Comparison of ENCODE assay signal across 15 cellular contexts in the genomic region with DNA sequence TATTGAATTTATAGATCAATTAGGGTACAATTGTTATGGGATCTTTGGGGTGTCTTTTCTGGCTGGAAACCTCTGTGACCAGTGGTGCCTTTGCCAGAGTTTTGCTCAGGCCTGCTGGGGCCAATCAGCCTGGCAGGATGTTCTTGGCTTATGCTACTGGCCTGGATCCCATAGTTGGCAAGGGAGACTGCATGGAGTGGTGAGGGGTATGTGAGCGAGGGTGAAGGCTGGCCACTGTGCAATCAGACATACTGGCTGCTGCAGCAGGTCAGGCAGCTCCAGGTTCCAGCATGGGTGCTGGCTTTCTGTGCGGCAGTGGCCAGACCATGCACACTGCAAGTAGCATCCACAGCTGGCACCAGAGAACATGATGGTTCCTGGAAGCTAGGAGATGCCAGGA.
DNase-seq lines count a peak whose midpoint lies in the region; ATAC-seq and TF ChIP-seq lines count a peak whose summit lies in the region.
"Had no signal": no experiment of that assay in that cellular context is flagged by ENCODE, and none has a peak within 500 bp of the region (broad histone marks: within the 10 kb centered on the region; RNA-seq: fewer than 3 reads in every experiment).

No MANE protein-coding gene starts in this region.

- peak; percentile 99 for ATAC-seq in Right ventricle myocardium superior (ENCODE audit: poor library complexity)
- ATAC-seq in left ventricle myocardium superior: peak; percentile 99
- ATAC-seq in HG03108 (IDR thresholded peaks at IDR 0.05; ENCODE audit: unreplicated experiment): no peak
- no peak for ATAC-seq in HG03520 (IDR thresholded peaks at IDR 0.05; ENCODE audit: unreplicated experiment)
- ATAC-seq: GM12878 had no signal

- H3K4me3 ChIP-seq in right atrium auricular region (no peak overlapping the region), tibial artery (no peak overlapping the region)
- H3K4me3 ChIP-seq: BLaER1, GM12878 had no signal

- H3K27me3 ChIP-seq in right atrium auricular region: no peaks in the 10 kb centered on the region
- no peaks in the 10 kb centered on the region for H3K27me3 ChIP-seq in tibial artery
- H3K27me3 ChIP-seq: BLaER1 had no signal

- H3K9me3 ChIP-seq in right atrium auricular region (peaks cover 0 to 20% of the 10 kb centered on the region in 2 donors), tibial artery (peaks cover 0 to 15% (median 3%) of the 10 kb centered on the region in 3 donors)
- H3K9me3 ChIP-seq: Caco-2 had no signal

- intact Hi-C loops in Right ventricle myocardium superior (cut with DNase I): no loop called here
- intact Hi-C loops in left ventricle myocardium superior (cut with micrococcal nuclease): no loop called here
- intact Hi-C loops in tibial artery (cut with DNase I; ENCODE audit: low total_unique reads): no loop called here

- H3K27ac ChIP-seq in right atrium auricular region (no peak overlapping the region), tibial artery (peak overlapping the region; percentile 36 to 57)
- H3K27ac ChIP-seq: BLaER1 had no signal

- H3K36me3 ChIP-seq in right atrium auricular region (no peaks in the 10 kb centered on the region), tibial artery (no peaks in the 10 kb centered on the region)
- H3K36me3 ChIP-seq: BLaER1 had no signal

- TF ChIP-seq CTCF in right atrium auricular region (IDR thresholded peaks at IDR 0.05) (no peak), tibial artery (IDR thresholded peaks at IDR 0.05) (no peak)

- H3K4me1 ChIP-seq in right atrium auricular region: no peaks in the 10 kb centered on the region
- peaks cover 0 to 36% (median 6%) of the 10 kb centered on the region in 4 donors for H3K4me1 ChIP-seq in tibial artery
- H3K4me1 ChIP-seq: BLaER1, Caco-2 had no signal

- DNase-seq in Right ventricle myocardium superior (peak; percentile 52), right atrium auricular region (ENCODE audit: low spot score) (no peak), left ventricle myocardium superior (peak; percentile 27), tibial artery (peak in 1 of 2 donors; percentile 77), GM03348 (ENCODE audit: low spot score) (no peak)
- DNase-seq: 8988T; AML-193; Caco-2; CD8-positive, alpha-beta memory T cell; GF-D8; IMR-90 had no signal

Comparison
In these comparisons a context has a peak if more than half of its experiments do, and no peak if none do; other contexts are left out.
1. DNase-seq: peak in Right ventricle myocardium superior (single experiment) and left ventricle myocardium superior (single experiment); none in right atrium auricular region (single experiment) and GM03348 (single experiment).
2. ATAC-seq: peak in Right ventricle myocardium superior (single experiment) and left ventricle myocardium superior (single experiment); none in HG03108 (single experiment) and HG03520 (single experiment).
3. H3K27ac ChIP-seq: peak in tibial artery (2 of 2); none in right atrium auricular region (0 of 2).